ENCODE assay signal across 10 cellular contexts in genomic region chr11:128524172-128524571, GRCh38.
A peak's percentile ranks its signal among the peaks of the same experiment; 100 is the strongest.
DNase-seq lines count a peak whose midpoint lies in the region; ATAC-seq and TF ChIP-seq lines count a peak whose summit lies in the region.
"Had no signal": no experiment of that assay in that cellular context is flagged by ENCODE, and none has a peak within 500 bp of the region (broad histone marks: within the 10 kb centered on the region; RNA-seq: fewer than 3 reads in every experiment).

No MANE protein-coding gene starts in this region.

- no peaks in the 10 kb centered on the region for H3K27me3 ChIP-seq in esophagus squamous epithelium
- no peaks in the 10 kb centered on the region for H3K27me3 ChIP-seq in spleen (replicated peaks in 1 of 7)

- TF ChIP-seq POLR2A in esophagus squamous epithelium (IDR thresholded peaks at IDR 0.05) (no peak), spleen (IDR thresholded peaks at IDR 0.05) (no peak)

- H3K27ac ChIP-seq in esophagus squamous epithelium = peak overlapping the region in 3 of 4 donors; percentile 91 to 95 (median 94)
- peak overlapping the region; percentile 35 to 99 (median 98) for H3K27ac ChIP-seq in spleen

- peaks cover 25% of the 10 kb centered on the region for H3K36me3 Mint-ChIP-seq in activated CD4-positive, alpha-beta T cell treated with anti-CD3 and anti-CD28 coated beads, Interleukin-2, amount 10 ng/mL, durations not matched to agents 24 days and 14 days (ENCODE audit: low read depth)
- peaks cover 20% of the 10 kb centered on the region for H3K36me3 Mint-ChIP-seq in T-cell

- intact Hi-C loops in activated CD4-positive, alpha-beta T cell treated with anti-CD3 and anti-CD28 coated beads, Interleukin-2, amount 10 ng/mL, durations not matched to agents 24 days and 14 days (cut with micrococcal nuclease) = loop anchor here (2.0 to 10.0 kb wide), 3 partner anchors 171 to 1111 kb away; partner anchors contain the start of gene FLI1
- intact Hi-C loops in esophagus squamous epithelium (cut with DNase I) = no loop called here
- intact Hi-C loops in spleen (cut with DNase I; ENCODE audit: low total_unique reads) = no loop called here

- WGBS in esophagus squamous epithelium, 2 donors = 92 to 96% methylated on average over 4 of the region's 4 CpGs
- 86 to 95% (median 91%) methylated on average over 4 of the region's 4 CpGs for WGBS in spleen, 5 donors

- TF ChIP-seq CTCF in esophagus squamous epithelium (IDR thresholded peaks at IDR 0.05) (no peak), spleen (IDR thresholded peaks at IDR 0.05 in 8 of 11, conservative IDR thresholded peaks at IDR 0.05 in 3 of 11) (no peak)

- peak overlapping the region; percentile 99 for H3K27ac Mint-ChIP-seq in activated CD4-positive, alpha-beta T cell treated with anti-CD3 and anti-CD28 coated beads, Interleukin-2, amount 10 ng/mL, durations not matched to agents 24 days and 14 days
- peak overlapping the region; percentile 98 for H3K27ac Mint-ChIP-seq in T-cell
- H3K27ac Mint-ChIP-seq: progenitor cell of endocrine pancreas had no signal

- H3K4me1 Mint-ChIP-seq in activated CD4-positive, alpha-beta T cell treated with anti-CD3 and anti-CD28 coated beads, Interleukin-2, amount 10 ng/mL, durations not matched to agents 24 days and 14 days = peaks cover 56% of the 10 kb centered on the region
- peaks cover 64 to 65% (median 65%) of the 10 kb centered on the region in 3 donors for H3K4me1 Mint-ChIP-seq in T-cell

- H3K9me3 Mint-ChIP-seq in activated CD4-positive, alpha-beta T cell treated with anti-CD3 and anti-CD28 coated beads, Interleukin-2, amount 10 ng/mL, durations not matched to agents 24 days and 14 days = no peaks in the 10 kb centered on the region
- H3K9me3 Mint-ChIP-seq in T-cell = no peaks in the 10 kb centered on the region

- no peak for ATAC-seq in T-cell (replicated peaks in 1 of 4)
- ATAC-seq in GM18870 (IDR thresholded peaks at IDR 0.05; ENCODE audit: unreplicated experiment) = no peak
- ATAC-seq in HG02840 (IDR thresholded peaks at IDR 0.05; ENCODE audit: low FRiP score, unreplicated experiment) = no peak

- POLR2A ChIA-PET in T-cell (lab: Charles Lee) = interaction anchor here (0.7 to 2.2 kb wide), 4 partner anchors 12 to 106 kb away, joined by 3 to 18 read pairs (median 6); no protein-coding TSS in a partner anchor

- DNase-seq in activated CD4-positive, alpha-beta T cell treated with anti-CD3 and anti-CD28 coated beads, Interleukin-2, amount 10 ng/mL, durations not matched to agents 24 days and 14 days = peak; percentile 59
- DNase-seq in activated CD4-positive, alpha-beta T cell treated with anti-CD3 and anti-CD28 coated beads, Interleukin-2, amount 50 U/mL, for 4 hours = no peak
- DNase-seq in T-cell (no peak), esophagus squamous epithelium (lab: John Stamatoyannopoulos, UW) (no peak), spleen (no peak), NCI-H2081 treated with DMSO at 0.1 percent for 48 hours (lab: John Stamatoyannopoulos, UW) (no peak)
- DNase-seq: NCI-H2171 treated with DMSO at 0.1 percent for 48 hours had no signal

- no peaks in the 10 kb centered on the region for H3K36me3 ChIP-seq in esophagus squamous epithelium
- H3K36me3 ChIP-seq in spleen = peaks cover 0 to 8% (median 0%) of the 10 kb centered on the region in 6 donors

- H3K4me3 Mint-ChIP-seq in activated CD4-positive, alpha-beta T cell treated with anti-CD3 and anti-CD28 coated beads, Interleukin-2, amount 10 ng/mL, durations not matched to agents 24 days and 14 days = peak overlapping the region; percentile 93
- H3K4me3 Mint-ChIP-seq in T-cell = peak overlapping the region; percentile 96 to 99 (median 98)

- H3K9me3 ChIP-seq in esophagus squamous epithelium (no peaks in the 10 kb centered on the region), spleen (no peaks in the 10 kb centered on the region)

- no peaks in the 10 kb centered on the region for H3K27me3 Mint-ChIP-seq in activated CD4-positive, alpha-beta T cell treated with anti-CD3 and anti-CD28 coated beads, Interleukin-2, amount 10 ng/mL, durations not matched to agents 24 days and 14 days
- no peaks in the 10 kb centered on the region for H3K27me3 Mint-ChIP-seq in T-cell

- peaks cover 0 to 48% (median 0%) of the 10 kb centered on the region in 3 donors for H3K4me1 ChIP-seq in esophagus squamous epithelium
- peaks cover 37 to 92% (median 59%) of the 10 kb centered on the region in 6 donors for H3K4me1 ChIP-seq in spleen

- no peak overlapping the region for H3K4me3 ChIP-seq in esophagus squamous epithelium
- H3K4me3 ChIP-seq in spleen = no peak overlapping the region

- CTCF ChIA-PET in T-cell (lab: Charles Lee) = interaction anchor here in 1 of 2 donors (0.7 to 2.2 kb wide), 4 partner anchors 26 to 106 kb away, joined by 3 to 24 read pairs (median 4); no protein-coding TSS in a partner anchor
